14 cellular contexts compared by ENCODE assay signal in the genomic region with DNA sequence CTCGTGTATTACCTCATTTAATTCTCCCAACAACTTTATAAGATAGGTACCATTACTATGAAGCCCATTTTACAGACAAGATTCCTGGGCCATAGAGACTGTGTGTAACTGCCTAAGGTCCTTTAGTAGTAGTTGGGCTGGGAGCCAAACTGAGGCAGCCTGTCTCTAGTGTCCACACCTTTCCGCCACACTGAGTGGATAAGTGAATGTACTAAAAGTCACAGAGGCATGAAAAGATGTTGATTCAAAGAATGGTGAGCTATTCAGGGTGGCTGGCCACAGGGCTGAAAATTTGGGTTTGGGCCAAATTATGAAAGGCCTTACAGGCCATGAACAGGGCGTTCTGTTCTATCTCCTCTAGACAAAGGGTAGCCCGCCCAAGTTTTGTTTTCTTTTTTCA.
"Had no signal": no experiment of that assay in that cellular context is flagged by ENCODE, and none has a peak within 500 bp of the region (broad histone marks: within the 10 kb centered on the region; RNA-seq: fewer than 3 reads in every experiment).

No MANE protein-coding gene starts in this region.

- DNase-seq: activated naive CD4-positive, alpha-beta T cell treated with anti-CD3 and anti-CD28 coated beads, Interleukin-2, amount 50 U/mL, for 16 hours; activated T-cell treated with anti-CD3 and anti-CD28 coated beads, Interleukin-2, amount 50 U/mL, for 1 hour; adrenal gland; central memory CD4-positive, alpha-beta T cell; effector CD4-positive, alpha-beta T cell; islet precursor cell; left ventricle myocardium inferior; mesenchymal stem cell; stimulated activated CD4-positive, alpha-beta T cell treated with anti-CD3 and anti-CD28 coated beads, Interleukin-12 subunit alpha, Interleukin-12 subunit beta, amount 100 ng/mL, for 4 hours; stimulated activated naive CD4-positive, alpha-beta T cell; substantia nigra; upper lobe of left lung had no signal

- H3K27ac ChIP-seq: adrenal gland, coronary artery, left ventricle myocardium inferior, upper lobe of left lung had no signal

- H3K4me3 Mint-ChIP-seq: natural killer cell treated with Interleukin-12 subunit alpha and Interleukin-12 subunit beta and Interleukin-15 and Interleukin-18, amount 100 ng/mL, for 72 hours had no signal

- H3K27me3 ChIP-seq: adrenal gland, upper lobe of left lung had no signal

- H3K4me3 ChIP-seq: adrenal gland, coronary artery, left ventricle myocardium inferior, upper lobe of left lung had no signal

- H3K36me3 ChIP-seq: adrenal gland, left ventricle myocardium inferior, upper lobe of left lung had no signal

- H3K9me3 ChIP-seq: adrenal gland, left ventricle myocardium inferior, upper lobe of left lung had no signal

- H3K27ac Mint-ChIP-seq: natural killer cell treated with Interleukin-12 subunit alpha and Interleukin-12 subunit beta and Interleukin-15 and Interleukin-18, amount 100 ng/mL, for 72 hours had no signal

- H3K36me3 Mint-ChIP-seq: natural killer cell treated with Interleukin-12 subunit alpha and Interleukin-12 subunit beta and Interleukin-15 and Interleukin-18, amount 100 ng/mL, for 72 hours had no signal

- H3K4me1 ChIP-seq: adrenal gland, left ventricle myocardium inferior, upper lobe of left lung had no signal
